Comparison of ENCODE assay signal across 38 cellular contexts in the genomic region with DNA sequence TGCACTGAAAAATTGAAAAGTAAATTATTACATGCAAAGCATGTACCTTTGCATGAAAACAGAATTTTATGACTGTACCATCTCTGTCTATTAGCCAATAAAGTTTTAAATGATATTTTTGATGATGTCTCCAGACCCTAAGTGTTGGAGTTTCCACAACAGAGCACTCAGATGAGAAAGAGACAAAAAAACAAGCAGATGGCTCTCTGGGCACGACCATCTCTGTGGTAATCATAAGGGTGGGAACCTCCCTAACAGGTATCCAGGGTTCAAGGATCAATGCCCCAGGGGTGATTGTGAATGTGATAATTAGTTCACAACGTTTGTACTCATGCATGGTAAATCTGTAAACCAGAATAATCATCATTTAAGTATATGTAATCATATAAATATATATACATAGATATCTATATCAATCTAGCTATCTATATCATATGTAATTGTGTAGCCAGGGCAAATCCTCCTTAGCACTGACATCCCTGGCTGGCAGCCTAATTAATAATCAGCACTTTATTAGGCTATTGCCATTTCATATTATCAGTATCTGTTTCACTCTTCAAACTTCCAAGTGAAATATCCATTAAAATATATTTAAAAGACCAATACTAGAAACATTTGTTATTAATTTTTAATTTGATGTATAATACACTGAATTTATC. TPM values are rescaled to one million over a fixed set of nuclear protein-coding genes. Genes with fewer than 3 reads are reported as not detected.
"Had no signal": no experiment of that assay in that cellular context is flagged by ENCODE, and none has a peak within 500 bp of the region (broad histone marks: within the 10 kb centered on the region; RNA-seq: fewer than 3 reads in every experiment).

No MANE protein-coding gene starts in this region.

- H3K4me1 Mint-ChIP-seq: activated CD4-positive, alpha-beta memory T cell treated with anti-CD3 and anti-CD28 coated beads, Interleukin-2, amount 10 ng/mL, durations not matched to agents 7 days and 5 days; activated CD4-positive, alpha-beta T cell treated with anti-CD3 and anti-CD28 coated beads for 36 hours; activated CD4-positive, alpha-beta T cell treated with anti-CD3 and anti-CD28 coated beads, Interleukin-2, amount 10 ng/mL, durations not matched to agents 7 days and 5 days; activated CD8-positive, alpha-beta memory T cell treated with anti-CD3 and anti-CD28 coated beads, Interleukin-2, amount 10 ng/mL, durations not matched to agents 7 days and 5 days; activated naive CD8-positive, alpha-beta T cell treated with anti-CD3 and anti-CD28 coated beads for 36 hours; brain; central memory CD8-positive, alpha-beta T cell had no signal

- DNase-seq: activated CD4-positive, alpha-beta memory T cell treated with anti-CD3 and anti-CD28 coated beads, Interleukin-2, amount 10 ng/mL, durations not matched to agents 7 days and 5 days; activated CD4-positive, alpha-beta T cell treated with anti-CD3 and anti-CD28 coated beads for 1 hour; activated CD4-positive, alpha-beta T cell treated with anti-CD3 and anti-CD28 coated beads for 36 hours; activated CD4-positive, alpha-beta T cell treated with anti-CD3 and anti-CD28 coated beads for 48 hours; activated CD4-positive, alpha-beta T cell treated with anti-CD3 and anti-CD28 coated beads, Interleukin-2, amount 10 ng/mL, durations not matched to agents 7 days and 5 days; activated CD4-positive, alpha-beta T cell treated with anti-CD3 and anti-CD28 coated beads, Interleukin-2, amount 50 U/mL, for 48 hours; activated CD4-positive, CD25-positive, alpha-beta regulatory T cell; activated CD8-positive, alpha-beta memory T cell treated with anti-CD3 and anti-CD28 coated beads for 24 hours; activated CD8-positive, alpha-beta memory T cell treated with anti-CD3 and anti-CD28 coated beads, Interleukin-2, amount 10 ng/mL, durations not matched to agents 7 days and 5 days; activated CD8-positive, alpha-beta memory T cell treated with anti-CD3 and anti-CD28 coated beads, Interleukin-2, amount 50 U/mL, for 48 hours; activated CD8-positive, alpha-beta T cell treated with anti-CD3 and anti-CD28 coated beads, Interleukin-2, amount 10 ng/mL, durations not matched to agents 7 days and 5 days; activated effector memory CD4-positive, alpha-beta T cell treated with Interleukin-2 at 50 U/mL for 16 hours; activated gamma-delta T cell; activated naive CD4-positive, alpha-beta T cell treated with anti-CD3 and anti-CD28 coated beads, Interleukin-2, amount 50 U/mL, for 16 hours; activated naive CD4-positive, alpha-beta T cell treated with Interleukin-2 at 50 U/mL for 16 hours; activated naive CD8-positive, alpha-beta T cell treated with anti-CD3 and anti-CD28 coated beads for 36 hours; activated T-cell treated with anti-CD3 and anti-CD28 coated beads, Interleukin-2, amount 50 U/mL, for 24 hours; activated T-cell treated with anti-CD3 and anti-CD28 coated beads, Interleukin-2, amount 50 U/mL, for 48 hours; adrenal gland; amniotic stem cell; aorta; caudate nucleus; cerebellar nuclear complex; T-helper 1 cell; T-helper 2 cell; T-helper 9 cell had no signal

- H3K36me3 Mint-ChIP-seq: activated CD8-positive, alpha-beta memory T cell treated with anti-CD3 and anti-CD28 coated beads, Interleukin-2, amount 10 ng/mL, durations not matched to agents 7 days and 5 days; activated naive CD4-positive, alpha-beta T cell treated with anti-CD3 and anti-CD28 coated beads, Interleukin-2, amount 50 U/mL, for 72 hours; activated naive CD8-positive, alpha-beta T cell treated with anti-CD3 and anti-CD28 coated beads for 36 hours; brain had no signal

- H3K9me3 ChIP-seq: adrenal gland had no signal

- H3K4me1 ChIP-seq: adrenal gland had no signal

- H3K4me3 ChIP-seq: adrenal gland, cardiac muscle cell had no signal

- H3K27ac Mint-ChIP-seq: activated CD4-positive, alpha-beta memory T cell treated with anti-CD3 and anti-CD28 coated beads, Interleukin-2, amount 10 ng/mL, durations not matched to agents 7 days and 5 days; activated CD4-positive, alpha-beta T cell treated with anti-CD3 and anti-CD28 coated beads for 36 hours; activated CD4-positive, alpha-beta T cell treated with anti-CD3 and anti-CD28 coated beads, Interleukin-2, amount 10 ng/mL, durations not matched to agents 7 days and 5 days; activated CD8-positive, alpha-beta memory T cell treated with anti-CD3 and anti-CD28 coated beads, Interleukin-2, amount 10 ng/mL, durations not matched to agents 7 days and 5 days; activated CD8-positive, alpha-beta T cell treated with anti-CD3 and anti-CD28 coated beads, Interleukin-2, amount 10 ng/mL, durations not matched to agents 7 days and 5 days; activated naive CD4-positive, alpha-beta T cell treated with anti-CD3 and anti-CD28 coated beads, Interleukin-2, amount 50 U/mL, for 72 hours; activated naive CD8-positive, alpha-beta T cell treated with anti-CD3 and anti-CD28 coated beads for 36 hours; activated T-cell treated with anti-CD3 and anti-CD28 coated beads, Interleukin-2, amount 50 U/mL, for 24 hours; activated T-helper 2 cell treated with anti-CD3 and anti-CD28 coated beads, Interferon-gamma antibody, Interleukin-2, Interleukin-4, amounts not matched to agents 10 μg/mL and 5 μg/mL and 100 μg/mL, durations not matched to agents 14 hours and 24 hours and 36 hours; T-helper 1 cell treated with Interleukin-12 subunit alpha and Interleukin-12 subunit beta and Interleukin-4 antibody, amounts not matched to agents 30 μg/mL and 1 μg/mL, for 36 hours; T-helper 2 cell treated with Interferon-gamma antibody and Interleukin-4, amounts not matched to agents 5 μg/mL and 100 μg/mL, for 36 hours had no signal

- H3K4me3 Mint-ChIP-seq: activated CD4-positive, alpha-beta memory T cell treated with anti-CD3 and anti-CD28 coated beads, Interleukin-2, amount 10 ng/mL, durations not matched to agents 7 days and 5 days; activated CD4-positive, alpha-beta T cell treated with anti-CD3 and anti-CD28 coated beads for 36 hours; activated CD4-positive, alpha-beta T cell treated with anti-CD3 and anti-CD28 coated beads, Interleukin-2, amount 10 ng/mL, durations not matched to agents 7 days and 5 days; activated CD8-positive, alpha-beta memory T cell treated with anti-CD3 and anti-CD28 coated beads, Interleukin-2, amount 10 ng/mL, durations not matched to agents 7 days and 5 days; activated CD8-positive, alpha-beta T cell treated with anti-CD3 and anti-CD28 coated beads, Interleukin-2, amount 10 ng/mL, durations not matched to agents 7 days and 5 days; activated naive CD8-positive, alpha-beta T cell treated with anti-CD3 and anti-CD28 coated beads for 36 hours; activated T-cell treated with anti-CD3 and anti-CD28 coated beads, Interleukin-2, amount 50 U/mL, for 24 hours; central memory CD8-positive, alpha-beta T cell; T-helper 1 cell treated with Interleukin-12 subunit alpha and Interleukin-12 subunit beta and Interleukin-4 antibody, amounts not matched to agents 30 μg/mL and 1 μg/mL, for 36 hours; T-helper 2 cell treated with Interferon-gamma antibody and Interleukin-4, amounts not matched to agents 5 μg/mL and 100 μg/mL, for 36 hours had no signal

- ATAC-seq: activated CD4-positive, alpha-beta T cell treated with anti-CD3 and anti-CD28 coated beads for 36 hours; activated CD4-positive, CD25-positive, alpha-beta regulatory T cell treated with anti-CD3 and anti-CD28 coated beads, Interleukin-2, amount 50 U/mL, for 24 hours; activated CD8-positive, alpha-beta memory T cell treated with anti-CD3 and anti-CD28 coated beads, Interleukin-2, amount 10 ng/mL, durations not matched to agents 7 days and 5 days; activated CD8-positive, alpha-beta T cell treated with anti-CD3 and anti-CD28 coated beads, Interleukin-2, amount 10 ng/mL, durations not matched to agents 7 days and 5 days; activated naive CD4-positive, alpha-beta T cell treated with anti-CD3 and anti-CD28 coated beads, Interleukin-2, amount 50 U/mL, for 72 hours had no signal

- H3K36me3 ChIP-seq: adrenal gland, cardiac muscle cell had no signal

- H3K9me3 Mint-ChIP-seq: activated CD4-positive, alpha-beta memory T cell treated with anti-CD3 and anti-CD28 coated beads, Interleukin-2, amount 10 ng/mL, durations not matched to agents 7 days and 5 days; activated CD4-positive, alpha-beta T cell treated with anti-CD3 and anti-CD28 coated beads, Interleukin-2, amount 10 ng/mL, durations not matched to agents 7 days and 5 days; activated naive CD8-positive, alpha-beta T cell treated with anti-CD3 and anti-CD28 coated beads for 36 hours; activated T-cell treated with anti-CD3 and anti-CD28 coated beads, Interleukin-2, amount 50 U/mL, for 24 hours; activated T-helper 2 cell treated with anti-CD3 and anti-CD28 coated beads, Interferon-gamma antibody, Interleukin-2, Interleukin-4, amounts not matched to agents 10 μg/mL and 5 μg/mL and 100 μg/mL, durations not matched to agents 14 hours and 24 hours and 36 hours; central memory CD8-positive, alpha-beta T cell; T-helper 1 cell treated with Interleukin-12 subunit alpha and Interleukin-12 subunit beta and Interleukin-4 antibody, amounts not matched to agents 30 μg/mL and 1 μg/mL, for 36 hours; T-helper 2 cell treated with Interferon-gamma antibody and Interleukin-4, amounts not matched to agents 5 μg/mL and 100 μg/mL, for 36 hours had no signal

- FAIRE-seq: astrocyte, bronchial epithelial cell, TTC549 had no signal

- H3K27me3 ChIP-seq: cardiac muscle cell had no signal

- H3K27ac ChIP-seq: adrenal gland, cardiac muscle cell, VCaP had no signal

RNA-seq across cellular contexts. Expression of gene FAM124A, which starts 41.2 kb away (rescaled TPM):
- total RNA-seq: activated CD4-positive, alpha-beta T cell treated with anti-CD3 and anti-CD28 coated beads, Interleukin-2, amount 10 ng/mL, durations not matched to agents 7 days and 5 days; activated CD8-positive, alpha-beta T cell treated with anti-CD3 and anti-CD28 coated beads, Interleukin-2, amount 10 ng/mL, durations not matched to agents 7 days and 5 days; bronchial epithelial cell had no signal
